Comparison of ENCODE assay signal across 18 cellular contexts in genomic region chr1:63601061-63601460, GRCh38.
"Had no signal": no experiment of that assay in that cellular context is flagged by ENCODE, and none has a peak within 500 bp of the region (broad histone marks: within the 10 kb centered on the region; RNA-seq: fewer than 3 reads in every experiment).

No MANE protein-coding gene starts in this region.

- H3K4me3 ChIP-seq: adrenal gland, breast epithelium, coronary artery, hepatocyte, lower lobe of right lung, right atrium auricular region, stomach, testis had no signal

- H2AFZ ChIP-seq: hepatocyte had no signal

- FAIRE-seq: astrocyte, small intestine had no signal

- H3K36me3 ChIP-seq: adrenal gland, breast epithelium, lower lobe of right lung, right atrium auricular region, stomach, WERI-Rb-1 had no signal

- H3K27me3 ChIP-seq: adrenal gland, breast epithelium, hepatocyte, right atrium auricular region, stomach, testis had no signal

- H3K9me3 ChIP-seq: adrenal gland, breast epithelium, lower lobe of right lung, right atrium auricular region, stomach, testis had no signal

- DNase-seq: activated CD4-positive, alpha-beta T cell treated with anti-CD3 and anti-CD28 coated beads for 1 hour; activated gamma-delta T cell; adrenal gland; effector CD4-positive, alpha-beta T cell; left colon; lower lobe of right lung; midbrain; small intestine; stimulated activated CD4-positive, alpha-beta T cell treated with anti-CD3 and anti-CD28 coated beads, Interleukin-4, amount 100 ng/mL, for 1 hour; stomach; T-helper 2 cell; testis; WERI-Rb-1 had no signal

- H3K4me1 ChIP-seq: breast epithelium, lower lobe of right lung, stomach, testis had no signal

- H3K4me2 ChIP-seq: hepatocyte had no signal

- H3K27ac ChIP-seq: adrenal gland, breast epithelium, coronary artery, hepatocyte, lower lobe of right lung, right atrium auricular region, stomach, testis, WERI-Rb-1 had no signal

- ATAC-seq: left colon, lower lobe of right lung had no signal
